9 cellular contexts compared by ENCODE assay signal in genomic region chr1:204127597-204128242, GRCh38. TPM values are rescaled to one million over a fixed set of nuclear protein-coding genes. Genes with fewer than 3 reads are reported as not detected.
A peak's percentile ranks its signal among the peaks of the same experiment; 100 is the strongest.
DNase-seq lines count a peak whose midpoint lies in the region; ATAC-seq, FAIRE-seq and TF ChIP-seq lines count a peak whose summit lies in the region.
"Had no signal": no experiment of that assay in that cellular context is flagged by ENCODE, and none has a peak within 500 bp of the region (broad histone marks: within the 10 kb centered on the region; RNA-seq: fewer than 3 reads in every experiment).

No MANE protein-coding gene starts in this region.

- H3K4me1 Mint-ChIP-seq in natural killer cell: peaks cover 13 to 17% of the 10 kb centered on the region in 2 donors
- H3K4me1 Mint-ChIP-seq in natural killer cell treated with Interleukin-12 subunit alpha and Interleukin-12 subunit beta and Interleukin-15 and Interleukin-18, amount 100 ng/mL, for 72 hours (ENCODE audit: low read depth in 2 of 2): peaks cover 9 to 12% of the 10 kb centered on the region in 2 donors

- peak overlapping the region; percentile 57 to 84 for H3K27ac Mint-ChIP-seq in natural killer cell
- peak overlapping the region in 1 of 2 donors; percentile 70 for H3K27ac Mint-ChIP-seq in natural killer cell treated with Interleukin-12 subunit alpha and Interleukin-12 subunit beta and Interleukin-15 and Interleukin-18, amount 100 ng/mL, for 72 hours
- H3K27ac Mint-ChIP-seq: dendritic cell treated with granulocyte-macrophage colony-stimulating factor and Interleukin-4, amounts not matched to agents 40 ng/mL and 50 ng/mL, for 4 days had no signal

- DNase-seq in natural killer cell (no peak), NCI-H146 treated with DMSO at 0.1 percent for 48 hours (lab: John Stamatoyannopoulos, UW; ENCODE audit: unreplicated experiment) (peak; percentile 7), T1000 (lab: John Stamatoyannopoulos, UW) (peak; percentile 80), fibroblast of pulmonary artery (ENCODE audit: low read depth) (peak; percentile 90), nucleus accumbens (lab: John Stamatoyannopoulos, UW) (peak in 39 of 56 donors; percentile 17 to 72 (median 37)), GM12892 (ENCODE audit: insufficient read length) (no peak)
- DNase-seq in natural killer cell treated with Interleukin-12 subunit alpha and Interleukin-12 subunit beta and Interleukin-15 and Interleukin-18, amount 100 ng/mL, for 72 hours (ENCODE audit: low spot score): no peak

- TF ChIP-seq CTCF in natural killer cell (IDR thresholded peaks at IDR 0.05): peak; percentile 34
- peak; percentile 98 for TF ChIP-seq CTCF in fibroblast of pulmonary artery (IDR thresholded peaks at IDR 0.05; ENCODE audit: low read length, missing control alignments)

- no peaks in the 10 kb centered on the region for H3K36me3 Mint-ChIP-seq in natural killer cell
- H3K36me3 Mint-ChIP-seq in natural killer cell treated with Interleukin-12 subunit alpha and Interleukin-12 subunit beta and Interleukin-15 and Interleukin-18, amount 100 ng/mL, for 72 hours: no peaks in the 10 kb centered on the region

- intact Hi-C loops in natural killer cell (cut with micrococcal nuclease): loop anchor here (2.0 to 5.0 kb wide), 2 partner anchors 535 to 623 kb away; no protein-coding TSS in a partner anchor

- no peaks in the 10 kb centered on the region for H3K27me3 Mint-ChIP-seq in natural killer cell (ENCODE audit: low read depth in 2 of 2)
- no peaks in the 10 kb centered on the region for H3K27me3 Mint-ChIP-seq in natural killer cell treated with Interleukin-12 subunit alpha and Interleukin-12 subunit beta and Interleukin-15 and Interleukin-18, amount 100 ng/mL, for 72 hours

- no peak for FAIRE-seq in GM12892 (lab: Jason Lieb, UNC)

- no peaks in the 10 kb centered on the region for H3K9me3 Mint-ChIP-seq in natural killer cell
- no peaks in the 10 kb centered on the region for H3K9me3 Mint-ChIP-seq in natural killer cell treated with Interleukin-12 subunit alpha and Interleukin-12 subunit beta and Interleukin-15 and Interleukin-18, amount 100 ng/mL, for 72 hours
- H3K9me3 Mint-ChIP-seq: dendritic cell treated with granulocyte-macrophage colony-stimulating factor and Interleukin-4, amounts not matched to agents 40 ng/mL and 50 ng/mL, for 4 days had no signal

- H3K4me3 ChIP-seq in fibroblast of pulmonary artery (replicated peaks; ENCODE audit: low read depth, low read length): no peak overlapping the region

- TF ChIP-seq POLR2A in GM12892 (IDR thresholded peaks at IDR 0.05; ENCODE audit: low read depth, low read length): no peak

- ATAC-seq in natural killer cell: peak in 2 of 3 donors; percentile 20 to 40
- no peak for ATAC-seq in natural killer cell treated with Interleukin-12 subunit alpha and Interleukin-12 subunit beta and Interleukin-15 and Interleukin-18, amount 100 ng/mL, for 72 hours
- ATAC-seq in HG02884 (IDR thresholded peaks at IDR 0.05; ENCODE audit: unreplicated experiment): no peak

- no peak overlapping the region for H3K4me3 Mint-ChIP-seq in natural killer cell
- H3K4me3 Mint-ChIP-seq in natural killer cell treated with Interleukin-12 subunit alpha and Interleukin-12 subunit beta and Interleukin-15 and Interleukin-18, amount 100 ng/mL, for 72 hours: no peak overlapping the region
- H3K4me3 Mint-ChIP-seq: dendritic cell treated with granulocyte-macrophage colony-stimulating factor and Interleukin-4, amounts not matched to agents 40 ng/mL and 50 ng/mL, for 4 days had no signal

RNA-seq across cellular contexts. Expression of gene ETNK2, which starts 24.1 kb away (rescaled TPM):
- total RNA-seq in natural killer cell: 1 to 10 TPM; 5.1 to 5.8 (median 5.5) TPM
- total RNA-seq in natural killer cell treated with Interleukin-12 subunit alpha and Interleukin-12 subunit beta and Interleukin-15 and Interleukin-18, amount 100 ng/mL, for 72 hours: under 1 TPM; 0.50 to 0.67 TPM
- polyA plus RNA-seq in GM12892 (2012; ENCODE audit: missing spikeins): not detected

RNA-seq across cellular contexts. Expression of gene REN, which starts 38.4 kb away (rescaled TPM):
- total RNA-seq in natural killer cell: not detected
- total RNA-seq in natural killer cell treated with Interleukin-12 subunit alpha and Interleukin-12 subunit beta and Interleukin-15 and Interleukin-18, amount 100 ng/mL, for 72 hours: not detected
- not detected for polyA plus RNA-seq in GM12892 (2012; ENCODE audit: missing spikeins)

RNA-seq across cellular contexts. Expression of gene SOX13, which starts 54.8 kb away (rescaled TPM):
- 10 to 100 TPM; 27.3 to 44.7 (median 41.4) TPM for total RNA-seq in natural killer cell
- 1 to 10 TPM; 5.9 to 8.3 TPM for total RNA-seq in natural killer cell treated with Interleukin-12 subunit alpha and Interleukin-12 subunit beta and Interleukin-15 and Interleukin-18, amount 100 ng/mL, for 72 hours
- polyA plus RNA-seq in GM12892 (2012; ENCODE audit: missing spikeins): not detected

Comparison
In these comparisons a context has a peak if more than half of its experiments do, and no peak if none do; other contexts are left out.
1. ATAC-seq: peak in natural killer cell (2 of 3); none in natural killer cell treated with Interleukin-12 subunit alpha and Interleukin-12 subunit beta and Interleukin-15 and Interleukin-18, amount 100 ng/mL, for 72 hours (0 of 2) and HG02884 (single experiment).
2. DNase-seq: peak in NCI-H146 treated with DMSO at 0.1 percent for 48 hours (single experiment), T1000 (single experiment), fibroblast of pulmonary artery (single experiment) and nucleus accumbens (39 of 56); none in natural killer cell (single experiment), natural killer cell treated with Interleukin-12 subunit alpha and Interleukin-12 subunit beta and Interleukin-15 and Interleukin-18, amount 100 ng/mL, for 72 hours (single experiment) and GM12892 (single experiment).